ENCODE assay signal across 22 cellular contexts in the genomic region with DNA sequence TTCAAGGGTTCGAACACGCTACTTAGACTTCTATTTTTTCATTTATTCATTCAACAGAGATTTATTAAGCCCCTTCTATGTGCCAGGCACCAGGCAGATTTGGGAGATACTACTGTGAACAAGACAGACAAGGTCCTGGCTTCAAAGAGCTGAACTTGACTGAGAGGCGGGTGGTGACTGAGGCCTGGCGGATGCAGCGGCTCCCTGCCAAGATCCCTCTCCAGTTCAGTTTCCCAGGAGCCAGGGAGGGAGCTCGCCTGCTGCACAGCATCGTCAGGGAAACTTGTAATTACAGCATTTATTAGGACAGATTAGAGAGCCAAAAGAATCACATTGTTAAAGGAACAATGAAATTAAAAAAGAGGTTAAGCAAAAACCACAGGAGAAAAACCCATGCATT. TPM values are rescaled to one million over a fixed set of nuclear protein-coding genes. Genes with fewer than 3 reads are reported as not detected.
A peak's percentile ranks its signal among the peaks of the same experiment; 100 is the strongest.
DNase-seq lines count a peak whose midpoint lies in the region; ATAC-seq and TF ChIP-seq lines count a peak whose summit lies in the region.
"Had no signal": no experiment of that assay in that cellular context is flagged by ENCODE, and none has a peak within 500 bp of the region (broad histone marks: within the 10 kb centered on the region; RNA-seq: fewer than 3 reads in every experiment).

No MANE protein-coding gene starts in this region.

- in situ Hi-C loops in mammary epithelial cell (cut with MboI; ENCODE audit: low sequenced_read_pairs in 2 of 2): no loop called here

- no peak overlapping the region for H3K9ac ChIP-seq in mammary epithelial cell (ENCODE audit: insufficient read depth, low read length)

- peaks cover 2% of the 10 kb centered on the region for H3K4me1 ChIP-seq in right cardiac atrium (ENCODE audit: control insufficient read depth, insufficient read depth, low read length)
- no peaks in the 10 kb centered on the region for H3K4me1 ChIP-seq in mammary epithelial cell (ENCODE audit: insufficient read depth, low read length)
- H3K4me1 ChIP-seq: thyroid gland had no signal

- no peaks in the 10 kb centered on the region for H4K20me1 ChIP-seq in mammary epithelial cell (ENCODE audit: insufficient read depth, low read length)

- TF ChIP-seq CTCF in mammary epithelial cell (conservative IDR thresholded peaks at IDR 0.05 in 1 of 2, IDR thresholded peaks at IDR 0.05 in 1 of 2; ENCODE audit: extremely low read depth in 1 of 2, insufficient read depth in 1 of 2, low read depth in 1 of 2, low read length in 2 of 2): no peak

- CTCF ChIA-PET in mammary epithelial cell (lab: Charles Lee; ENCODE audit: low non-redundant PET): no interaction called here

- no peaks in the 10 kb centered on the region for H3K9me3 ChIP-seq in KOPT-K1 (ENCODE audit: insufficient read depth, low read length, poor library complexity, severe bottlenecking)
- no peaks in the 10 kb centered on the region for H3K9me3 ChIP-seq in right cardiac atrium (ENCODE audit: control insufficient read depth, low read length)
- H3K9me3 ChIP-seq in mammary epithelial cell (replicated peaks; ENCODE audit: insufficient read depth, low read length): no peaks in the 10 kb centered on the region
- H3K9me3 ChIP-seq: psoas muscle, thyroid gland had no signal

- intact Hi-C loops in right cardiac atrium (cut with DNase I) (loop anchor here in 1 of 4 donors (10.0 kb wide), 1 partner anchor 56 kb away; a partner anchor contains a TSS), mammary epithelial cell (cut with micrococcal nuclease) (no loop called here)

- no peaks in the 10 kb centered on the region for H3K79me2 ChIP-seq in mammary epithelial cell (ENCODE audit: insufficient read depth, low read length)

- H3K4me2 ChIP-seq in mammary epithelial cell (ENCODE audit: insufficient read depth, low read depth, low read length): no peak overlapping the region

- H3K4me3 ChIP-seq in right cardiac atrium (ENCODE audit: low read length) (no peak overlapping the region), mammary epithelial cell (replicated peaks in 1 of 3; ENCODE audit: insufficient read depth in 1 of 3, low read depth in 2 of 3, low read length in 3 of 3) (no peak overlapping the region)
- H3K4me3 ChIP-seq: psoas muscle, thyroid gland had no signal

- 44% methylated on average over 7 of the region's 7 CpGs for WGBS in right cardiac atrium
- WGBS in mammary epithelial cell (ENCODE audit: low coverage, missing lambda C conversion rate): 58% methylated on average over 7 of the region's 7 CpGs

- no peaks in the 10 kb centered on the region for H3K27me3 ChIP-seq in right cardiac atrium (ENCODE audit: control insufficient read depth, insufficient read depth)
- no peaks in the 10 kb centered on the region for H3K27me3 ChIP-seq in mammary epithelial cell (ENCODE audit: insufficient read depth, low read length)
- H3K27me3 ChIP-seq: foreskin keratinocyte, thyroid gland had no signal

- BruUV-seq in mammary epithelial cell (replicated peaks; lab: Mats Ljungman, UMichigan): no TSS peak

- H3K36me3 ChIP-seq in KOPT-K1 (ENCODE audit: insufficient read depth, low read length) (no peaks in the 10 kb centered on the region), mammary epithelial cell (ENCODE audit: insufficient read depth, low read length) (no peaks in the 10 kb centered on the region)
- H3K36me3 ChIP-seq: thyroid gland had no signal

- dilution Hi-C loops in mammary epithelial cell (cut with HindIII; ENCODE audit: low sequenced_read_pairs): no loop called here

- ATAC-seq in SK-N-SH treated with all-trans-retinoic acid at 6 μM for 48 hours: no peak
- ATAC-seq in right cardiac atrium: peak; percentile 58 to 67
- ATAC-seq: foreskin keratinocyte; naive thymus-derived CD4-positive, alpha-beta T cell; psoas muscle had no signal

- DNase-seq in NCI-H1092 treated with DMSO at 0.1 percent for 48 hours (lab: John Stamatoyannopoulos, UW): peak; percentile 15
- DNase-seq in NCI-H1092 (lab: John Stamatoyannopoulos, UW): no peak
- peak; percentile 46 to 86 (median 82) for DNase-seq in right cardiac atrium
- no peak for DNase-seq in mammary epithelial cell
- DNase-seq in MV-4-11 (lab: John Stamatoyannopoulos, UW): no peak
- no peak for DNase-seq in stimulated activated CD4-positive, alpha-beta T cell treated with anti-CD3 and anti-CD28 coated beads, Interleukin-1b, Interleukin-23, amount 100 ng/mL, for 48 hours
- DNase-seq: activated CD4-positive, alpha-beta memory T cell treated with anti-CD3 and anti-CD28 coated beads, Interleukin-2, amount 10 ng/mL, durations not matched to agents 7 days and 5 days; activated CD4-positive, CD25-positive, alpha-beta regulatory T cell treated with anti-CD3 and anti-CD28 coated beads, Interleukin-2, amount 50 U/mL, for 72 hours; activated CD8-positive, alpha-beta memory T cell treated with anti-CD3 and anti-CD28 coated beads, Interleukin-2, amount 50 U/mL, for 48 hours; activated naive CD4-positive, alpha-beta T cell treated with anti-CD3 and anti-CD28 coated beads, Interleukin-2, amount 10 ng/mL, durations not matched to agents 7 days and 5 days; CD8-positive, alpha-beta memory T cell; effector memory CD4-positive, alpha-beta T cell; foreskin keratinocyte; GOT3; naive thymus-derived CD4-positive, alpha-beta T cell; NCI-H2081 treated with DMSO at 0.1 percent for 48 hours; NCI-H510A; psoas muscle; thyroid gland had no signal

- H2AFZ ChIP-seq in mammary epithelial cell (ENCODE audit: low read depth, low read length): no peak overlapping the region

- H3K27ac ChIP-seq in KOPT-K1 (ENCODE audit: low read depth, low read length, poor library complexity, severe bottlenecking) (peak overlapping the region; percentile 77), right cardiac atrium (ENCODE audit: low read length) (no peak overlapping the region), mammary epithelial cell (ENCODE audit: insufficient read depth, low read depth, low read length) (no peak overlapping the region)
- H3K27ac ChIP-seq: 22Rv1, foreskin keratinocyte, psoas muscle, thyroid gland had no signal

TF ChIP-seq in SK-N-SH treated with all-trans-retinoic acid at 6 μM for 48 hours, 23 proteins besides CTCF, POLR2A, EP300 and RAD21:
- TF ChIP-seq, protein P1, sequence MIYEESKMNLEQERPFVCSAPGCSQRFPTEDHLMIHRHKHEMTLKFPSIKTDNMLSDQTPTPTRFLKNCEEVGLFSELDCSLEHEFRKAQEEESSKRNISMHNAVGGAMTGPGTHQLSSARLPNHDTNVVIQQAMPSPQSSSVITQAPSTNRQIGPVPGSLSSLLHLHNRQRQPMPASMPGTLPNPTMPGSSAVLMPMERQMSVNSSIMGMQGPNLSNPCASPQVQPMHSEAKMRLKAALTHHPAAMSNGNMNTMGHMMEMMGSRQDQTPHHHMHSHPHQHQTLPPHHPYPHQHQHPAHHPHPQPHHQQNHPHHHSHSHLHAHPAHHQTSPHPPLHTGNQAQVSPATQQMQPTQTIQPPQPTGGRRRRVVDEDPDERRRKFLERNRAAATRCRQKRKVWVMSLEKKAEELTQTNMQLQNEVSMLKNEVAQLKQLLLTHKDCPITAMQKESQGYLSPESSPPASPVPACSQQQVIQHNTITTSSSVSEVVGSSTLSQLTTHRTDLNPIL (CRISPR knock-in tag; IDR thresholded peaks at IDR 0.05; ENCODE audit: low read depth): no peak
- TF ChIP-seq, protein P2, sequence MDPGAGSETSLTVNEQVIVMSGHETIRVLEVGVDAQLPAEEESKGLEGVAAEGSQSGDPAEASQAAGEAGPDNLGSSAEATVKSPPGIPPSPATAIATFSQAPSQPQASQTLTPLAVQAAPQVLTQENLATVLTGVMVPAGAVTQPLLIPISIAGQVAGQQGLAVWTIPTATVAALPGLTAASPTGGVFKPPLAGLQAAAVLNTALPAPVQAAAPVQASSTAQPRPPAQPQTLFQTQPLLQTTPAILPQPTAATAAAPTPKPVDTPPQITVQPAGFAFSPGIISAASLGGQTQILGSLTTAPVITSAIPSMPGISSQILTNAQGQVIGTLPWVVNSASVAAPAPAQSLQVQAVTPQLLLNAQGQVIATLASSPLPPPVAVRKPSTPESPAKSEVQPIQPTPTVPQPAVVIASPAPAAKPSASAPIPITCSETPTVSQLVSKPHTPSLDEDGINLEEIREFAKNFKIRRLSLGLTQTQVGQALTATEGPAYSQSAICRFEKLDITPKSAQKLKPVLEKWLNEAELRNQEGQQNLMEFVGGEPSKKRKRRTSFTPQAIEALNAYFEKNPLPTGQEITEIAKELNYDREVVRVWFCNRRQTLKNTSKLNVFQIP (CRISPR knock-in tag; IDR thresholded peaks at IDR 0.05; ENCODE audit: borderline replicate concordance, low read depth): no peak
- TF ChIP-seq ZFP30 (CRISPR knock-in tag; IDR thresholded peaks at IDR 0.05) (no peak), PPARA (CRISPR knock-in tag; IDR thresholded peaks at IDR 0.05; ENCODE audit: borderline replicate concordance) (no peak), ZFP3 (CRISPR knock-in tag; IDR thresholded peaks at IDR 0.05) (no peak), OSR1 (CRISPR knock-in tag; IDR thresholded peaks at IDR 0.05) (no peak)
- TF ChIP-seq, protein P3, sequence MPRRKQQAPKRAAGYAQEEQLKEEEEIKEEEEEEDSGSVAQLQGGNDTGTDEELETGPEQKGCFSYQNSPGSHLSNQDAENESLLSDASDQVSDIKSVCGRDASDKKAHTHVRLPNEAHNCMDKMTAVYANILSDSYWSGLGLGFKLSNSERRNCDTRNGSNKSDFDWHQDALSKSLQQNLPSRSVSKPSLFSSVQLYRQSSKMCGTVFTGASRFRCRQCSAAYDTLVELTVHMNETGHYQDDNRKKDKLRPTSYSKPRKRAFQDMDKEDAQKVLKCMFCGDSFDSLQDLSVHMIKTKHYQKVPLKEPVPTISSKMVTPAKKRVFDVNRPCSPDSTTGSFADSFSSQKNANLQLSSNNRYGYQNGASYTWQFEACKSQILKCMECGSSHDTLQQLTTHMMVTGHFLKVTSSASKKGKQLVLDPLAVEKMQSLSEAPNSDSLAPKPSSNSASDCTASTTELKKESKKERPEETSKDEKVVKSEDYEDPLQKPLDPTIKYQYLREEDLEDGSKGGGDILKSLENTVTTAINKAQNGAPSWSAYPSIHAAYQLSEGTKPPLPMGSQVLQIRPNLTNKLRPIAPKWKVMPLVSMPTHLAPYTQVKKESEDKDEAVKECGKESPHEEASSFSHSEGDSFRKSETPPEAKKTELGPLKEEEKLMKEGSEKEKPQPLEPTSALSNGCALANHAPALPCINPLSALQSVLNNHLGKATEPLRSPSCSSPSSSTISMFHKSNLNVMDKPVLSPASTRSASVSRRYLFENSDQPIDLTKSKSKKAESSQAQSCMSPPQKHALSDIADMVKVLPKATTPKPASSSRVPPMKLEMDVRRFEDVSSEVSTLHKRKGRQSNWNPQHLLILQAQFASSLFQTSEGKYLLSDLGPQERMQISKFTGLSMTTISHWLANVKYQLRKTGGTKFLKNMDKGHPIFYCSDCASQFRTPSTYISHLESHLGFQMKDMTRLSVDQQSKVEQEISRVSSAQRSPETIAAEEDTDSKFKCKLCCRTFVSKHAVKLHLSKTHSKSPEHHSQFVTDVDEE (CRISPR knock-in tag; IDR thresholded peaks at IDR 0.05): peak; percentile 20; the same call in 1 of the 2 replicates

RNA-seq across cellular contexts. Expression of a gene that starts 55.3 kb away (rescaled TPM):
- 10 to 100 TPM; 40.4 to 76.3 (median 44.8) TPM for total RNA-seq in right cardiac atrium
- 29.7 TPM for polyA plus RNA-seq in right cardiac atrium
- total RNA-seq in mammary epithelial cell: 10 to 100 TPM; 60.3 to 62.3 TPM
- 21.9 TPM for polyA plus RNA-seq in mammary epithelial cell
- 27.6 TPM for polyA minus RNA-seq in mammary epithelial cell

Comparison
In these comparisons a context has a peak if more than half of its experiments do, and no peak if none do; other contexts are left out.
1. DNase-seq: peak in NCI-H1092 treated with DMSO at 0.1 percent for 48 hours (single experiment) and right cardiac atrium (3 of 3); none in NCI-H1092 (single experiment), mammary epithelial cell (single experiment), MV-4-11 (single experiment) and stimulated activated CD4-positive, alpha-beta T cell treated with anti-CD3 and anti-CD28 coated beads, Interleukin-1b, Interleukin-23, amount 100 ng/mL, for 48 hours (single experiment).